ENCODE assay signal across 26 cellular contexts in genomic region chr3:19073341-19074105, GRCh38.
"Had no signal": no experiment of that assay in that cellular context is flagged by ENCODE, and none has a peak within 500 bp of the region (broad histone marks: within the 10 kb centered on the region; RNA-seq: fewer than 3 reads in every experiment).

No MANE protein-coding gene starts in this region.

- H3K27ac ChIP-seq: hepatocyte, left ventricle myocardium inferior, ovary, right atrium auricular region, right lobe of liver, testis, thyroid gland, transverse colon, upper lobe of left lung had no signal

- H3K27me3 ChIP-seq: hepatocyte, right atrium auricular region, right lobe of liver, testis, thyroid gland, transverse colon, upper lobe of left lung had no signal

- H3K4me3 Mint-ChIP-seq: mesothelial cell of epicardium; natural killer cell treated with Interleukin-12 subunit alpha and Interleukin-12 subunit beta and Interleukin-15 and Interleukin-18, amount 100 ng/mL, for 72 hours; stimulated activated memory B cell treated with anti-CD40 and anti-IgM and Interleukin-4, amounts not matched to agents 10 μg/mL and 1 μg/mL and 100 μg/mL, for 72 hours; stimulated activated naive CD8-positive, alpha-beta T cell treated with anti-CD3 and anti-CD28 coated beads, Interleukin-15, amount 100 ng/mL, for 72 hours had no signal

- FAIRE-seq: islet of Langerhans, kidney, urothelium cell line had no signal

- H3K27me3 Mint-ChIP-seq: progenitor cell of endocrine pancreas; stimulated activated naive CD8-positive, alpha-beta T cell treated with anti-CD3 and anti-CD28 coated beads, Interleukin-15, amount 100 ng/mL, for 72 hours had no signal

- H3K4me1 Mint-ChIP-seq: mesothelial cell of epicardium; naive B cell; stimulated activated memory B cell treated with anti-CD40 and anti-IgM and Interleukin-4, amounts not matched to agents 10 μg/mL and 1 μg/mL and 100 μg/mL, for 72 hours; stimulated activated naive CD8-positive, alpha-beta T cell treated with anti-CD3 and anti-CD28 coated beads, Interleukin-15, amount 100 ng/mL, for 72 hours had no signal

- H2AFZ ChIP-seq: hepatocyte had no signal

- H3K36me3 ChIP-seq: left ventricle myocardium inferior, ovary, right atrium auricular region, right lobe of liver, thyroid gland, transverse colon, upper lobe of left lung had no signal

- H3K4me3 ChIP-seq: hepatocyte, left ventricle myocardium inferior, lung, ovary, right atrium auricular region, right lobe of liver, smooth muscle cell, testis, thyroid gland, transverse colon, upper lobe of left lung had no signal

- H3K9me3 Mint-ChIP-seq: natural killer cell treated with Interleukin-12 subunit alpha and Interleukin-12 subunit beta and Interleukin-15 and Interleukin-18, amount 100 ng/mL, for 72 hours; stimulated activated memory B cell treated with anti-CD40 and anti-IgM and Interleukin-4, amounts not matched to agents 10 μg/mL and 1 μg/mL and 100 μg/mL, for 72 hours; stimulated activated naive CD8-positive, alpha-beta T cell treated with anti-CD3 and anti-CD28 coated beads, Interleukin-15, amount 100 ng/mL, for 72 hours had no signal

- H3K36me3 Mint-ChIP-seq: mesothelial cell of epicardium; natural killer cell treated with Interleukin-12 subunit alpha and Interleukin-12 subunit beta and Interleukin-15 and Interleukin-18, amount 100 ng/mL, for 72 hours; stimulated activated memory B cell treated with anti-CD40 and anti-IgM and Interleukin-4, amounts not matched to agents 10 μg/mL and 1 μg/mL and 100 μg/mL, for 72 hours had no signal

- ATAC-seq: natural killer cell treated with Interleukin-12 subunit alpha and Interleukin-12 subunit beta and Interleukin-15 and Interleukin-18, amount 100 ng/mL, for 72 hours; right lobe of liver; stimulated activated memory B cell treated with anti-CD40 and anti-IgM and Interleukin-4, amounts not matched to agents 10 μg/mL and 1 μg/mL and 100 μg/mL, for 72 hours; stimulated activated naive CD8-positive, alpha-beta T cell treated with anti-CD3 and anti-CD28 coated beads, Interleukin-15, amount 100 ng/mL, for 72 hours had no signal

- H3K9me3 ChIP-seq: left ventricle myocardium inferior, ovary, right atrium auricular region, right lobe of liver, testis, thyroid gland, transverse colon, upper lobe of left lung had no signal

- H3K4me2 ChIP-seq: hepatocyte, smooth muscle cell had no signal

- H3K79me2 ChIP-seq: hepatocyte had no signal

- DNase-seq: kidney; left ventricle myocardium inferior; mesendoderm; naive B cell; ovary; right lobe of liver; stimulated activated CD4-positive, alpha-beta T cell treated with anti-CD3 and anti-CD28 coated beads, Interleukin-1b, Interleukin-23, amount 100 ng/mL, for 48 hours; stimulated activated CD4-positive, alpha-beta T cell treated with anti-CD3 and anti-CD28 coated beads, Interleukin-2, amount 100 ng/mL, for 48 hours; stimulated activated CD4-positive, alpha-beta T cell treated with anti-CD3 and anti-CD28 coated beads, Interleukin-4, amount 100 ng/mL, for 4 hours; stimulated activated CD8-positive, alpha-beta memory T cell treated with anti-CD3 and anti-CD28 coated beads, Interleukin-4, amount 100 ng/mL, for 48 hours; stimulated activated naive CD4-positive, alpha-beta T cell treated with Interleukin-2 at 50 U/mL for 16 hours; stimulated activated naive CD8-positive, alpha-beta T cell treated with anti-CD3 and anti-CD28 coated beads, Interleukin-15, amount 100 ng/mL, for 72 hours; testis; thyroid gland; transverse colon; upper lobe of left lung had no signal

- H3K4me1 ChIP-seq: left ventricle myocardium inferior, right atrium auricular region, right lobe of liver, testis, thyroid gland, transverse colon, upper lobe of left lung had no signal

- H3K27ac Mint-ChIP-seq: mesothelial cell of epicardium; natural killer cell treated with Interleukin-12 subunit alpha and Interleukin-12 subunit beta and Interleukin-15 and Interleukin-18, amount 100 ng/mL, for 72 hours; progenitor cell of endocrine pancreas; stimulated activated memory B cell treated with anti-CD40 and anti-IgM and Interleukin-4, amounts not matched to agents 10 μg/mL and 1 μg/mL and 100 μg/mL, for 72 hours; stimulated activated naive CD8-positive, alpha-beta T cell treated with anti-CD3 and anti-CD28 coated beads, Interleukin-15, amount 100 ng/mL, for 72 hours had no signal
